In the genomic region with DNA sequence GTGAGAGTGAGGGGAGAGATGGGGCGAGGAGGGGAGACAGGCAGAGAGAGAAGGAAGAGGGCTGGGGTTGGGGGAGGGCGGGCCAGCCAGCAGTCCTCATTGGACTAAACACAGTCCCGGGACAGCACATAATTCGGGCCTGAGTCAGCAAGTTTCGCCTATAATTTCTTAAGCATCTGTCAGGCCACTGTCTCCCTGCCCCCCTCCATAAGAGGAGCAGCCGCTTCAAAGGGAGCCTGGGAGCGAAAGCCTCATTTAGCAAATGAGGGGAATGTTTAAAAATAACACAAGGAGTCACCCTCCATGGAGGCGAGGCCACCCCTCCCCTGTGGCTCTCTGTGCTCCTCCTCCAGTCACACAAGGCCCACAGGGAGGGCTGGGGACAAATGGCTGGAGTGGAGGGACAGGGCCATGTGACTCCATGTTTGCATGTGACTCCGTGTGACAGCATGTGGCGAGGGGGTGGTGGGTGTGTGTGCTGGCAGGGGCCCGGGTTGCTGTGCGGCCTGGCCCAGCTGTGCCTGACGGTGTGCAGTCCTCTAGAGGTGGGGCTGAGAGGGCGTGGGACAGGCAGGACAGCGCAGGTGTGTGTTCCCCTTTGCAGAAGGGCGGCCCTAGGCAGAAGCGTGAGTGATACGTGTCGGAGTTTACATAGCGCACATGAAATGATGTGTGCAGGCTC, we compare ENCODE assay signal across 1 cellular context.
TF ChIP-seq lines count a peak whose summit lies in the region.

No MANE protein-coding gene starts in this region.

TF ChIP-seq in IMR-90, 13 proteins besides CTCF, POLR2A, EP300 and RAD21 (continued from another document):
- TF ChIP-seq, protein P1, sequence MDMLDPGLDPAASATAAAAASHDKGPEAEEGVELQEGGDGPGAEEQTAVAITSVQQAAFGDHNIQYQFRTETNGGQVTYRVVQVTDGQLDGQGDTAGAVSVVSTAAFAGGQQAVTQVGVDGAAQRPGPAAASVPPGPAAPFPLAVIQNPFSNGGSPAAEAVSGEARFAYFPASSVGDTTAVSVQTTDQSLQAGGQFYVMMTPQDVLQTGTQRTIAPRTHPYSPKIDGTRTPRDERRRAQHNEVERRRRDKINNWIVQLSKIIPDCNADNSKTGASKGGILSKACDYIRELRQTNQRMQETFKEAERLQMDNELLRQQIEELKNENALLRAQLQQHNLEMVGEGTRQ (IDR thresholded peaks at IDR 0.05; ENCODE audit: low read depth, low read length) = peak; percentile 49
- TF ChIP-seq MAFK (IDR thresholded peaks at IDR 0.05; ENCODE audit: low read depth, low read length) (peak; percentile 97), NFE2L2 (IDR thresholded peaks at IDR 0.05; ENCODE audit: low read depth, low read length) (peak; percentile 54; the same call in 1 of the 2 replicates)
- TF ChIP-seq, protein P2, sequence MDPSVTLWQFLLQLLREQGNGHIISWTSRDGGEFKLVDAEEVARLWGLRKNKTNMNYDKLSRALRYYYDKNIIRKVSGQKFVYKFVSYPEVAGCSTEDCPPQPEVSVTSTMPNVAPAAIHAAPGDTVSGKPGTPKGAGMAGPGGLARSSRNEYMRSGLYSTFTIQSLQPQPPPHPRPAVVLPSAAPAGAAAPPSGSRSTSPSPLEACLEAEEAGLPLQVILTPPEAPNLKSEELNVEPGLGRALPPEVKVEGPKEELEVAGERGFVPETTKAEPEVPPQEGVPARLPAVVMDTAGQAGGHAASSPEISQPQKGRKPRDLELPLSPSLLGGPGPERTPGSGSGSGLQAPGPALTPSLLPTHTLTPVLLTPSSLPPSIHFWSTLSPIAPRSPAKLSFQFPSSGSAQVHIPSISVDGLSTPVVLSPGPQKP (IDR thresholded peaks at IDR 0.05; ENCODE audit: borderline replicate concordance, low read depth, low read length) = no peak
